24 cellular contexts compared by ENCODE assay signal in genomic region chr11:36228689-36229088, GRCh38.
"Had no signal": no experiment of that assay in that cellular context is flagged by ENCODE, and none has a peak within 500 bp of the region (broad histone marks: within the 10 kb centered on the region; RNA-seq: fewer than 3 reads in every experiment).

No MANE protein-coding gene starts in this region.

- H3K27me3 ChIP-seq: colonic mucosa, heart right ventricle, sigmoid colon, stomach had no signal

- H3K9me3 ChIP-seq: colonic mucosa, heart right ventricle, prostate gland, sigmoid colon, stomach, thoracic aorta had no signal

- H3K4me1 Mint-ChIP-seq: endodermal cell had no signal

- H3K4me3 ChIP-seq: colonic mucosa, heart right ventricle, lung, prostate gland, sigmoid colon, stomach, thoracic aorta had no signal

- H3K4me3 Mint-ChIP-seq: endodermal cell; natural killer cell treated with Interleukin-12 subunit alpha and Interleukin-12 subunit beta and Interleukin-15 and Interleukin-18, amount 100 ng/mL, for 72 hours; type B pancreatic cell had no signal

- H3K27ac Mint-ChIP-seq: endodermal cell; natural killer cell treated with Interleukin-12 subunit alpha and Interleukin-12 subunit beta and Interleukin-15 and Interleukin-18, amount 100 ng/mL, for 72 hours; type B pancreatic cell had no signal

- ATAC-seq: heart right ventricle; left colon; left ventricle myocardium superior; natural killer cell treated with Interleukin-12 subunit alpha and Interleukin-12 subunit beta and Interleukin-15 and Interleukin-18, amount 100 ng/mL, for 72 hours had no signal

- H3K36me3 Mint-ChIP-seq: natural killer cell treated with Interleukin-12 subunit alpha and Interleukin-12 subunit beta and Interleukin-15 and Interleukin-18, amount 100 ng/mL, for 72 hours had no signal

- H3K9me3 Mint-ChIP-seq: endodermal cell; natural killer cell treated with Interleukin-12 subunit alpha and Interleukin-12 subunit beta and Interleukin-15 and Interleukin-18, amount 100 ng/mL, for 72 hours; type B pancreatic cell had no signal

- H3K36me3 ChIP-seq: colonic mucosa, prostate gland, sigmoid colon, thoracic aorta had no signal

- DNase-seq: colonic mucosa; dermis blood vessel endothelial cell; effector CD4-positive, alpha-beta T cell; endodermal cell; erythroblast; heart right ventricle; hypothalamus; left colon; left ventricle myocardium superior; mesenchymal stem cell; midbrain; retina; sigmoid colon; small intestine; stimulated activated CD4-positive, alpha-beta T cell treated with anti-CD3 and anti-CD28 coated beads, Interleukin-12 subunit alpha, Interleukin-12 subunit beta, amount 100 ng/mL, for 4 hours; stimulated activated naive CD4-positive, alpha-beta T cell; stomach; substantia nigra had no signal

- H3K27ac ChIP-seq: colonic mucosa, heart right ventricle, parathyroid adenoma, prostate gland, sigmoid colon, stomach, thoracic aorta had no signal

- H3K27me3 Mint-ChIP-seq: type B pancreatic cell had no signal

- H3K4me1 ChIP-seq: colonic mucosa, parathyroid adenoma, prostate gland had no signal
